Comparison of ENCODE assay signal across 12 cellular contexts in the genomic region with DNA sequence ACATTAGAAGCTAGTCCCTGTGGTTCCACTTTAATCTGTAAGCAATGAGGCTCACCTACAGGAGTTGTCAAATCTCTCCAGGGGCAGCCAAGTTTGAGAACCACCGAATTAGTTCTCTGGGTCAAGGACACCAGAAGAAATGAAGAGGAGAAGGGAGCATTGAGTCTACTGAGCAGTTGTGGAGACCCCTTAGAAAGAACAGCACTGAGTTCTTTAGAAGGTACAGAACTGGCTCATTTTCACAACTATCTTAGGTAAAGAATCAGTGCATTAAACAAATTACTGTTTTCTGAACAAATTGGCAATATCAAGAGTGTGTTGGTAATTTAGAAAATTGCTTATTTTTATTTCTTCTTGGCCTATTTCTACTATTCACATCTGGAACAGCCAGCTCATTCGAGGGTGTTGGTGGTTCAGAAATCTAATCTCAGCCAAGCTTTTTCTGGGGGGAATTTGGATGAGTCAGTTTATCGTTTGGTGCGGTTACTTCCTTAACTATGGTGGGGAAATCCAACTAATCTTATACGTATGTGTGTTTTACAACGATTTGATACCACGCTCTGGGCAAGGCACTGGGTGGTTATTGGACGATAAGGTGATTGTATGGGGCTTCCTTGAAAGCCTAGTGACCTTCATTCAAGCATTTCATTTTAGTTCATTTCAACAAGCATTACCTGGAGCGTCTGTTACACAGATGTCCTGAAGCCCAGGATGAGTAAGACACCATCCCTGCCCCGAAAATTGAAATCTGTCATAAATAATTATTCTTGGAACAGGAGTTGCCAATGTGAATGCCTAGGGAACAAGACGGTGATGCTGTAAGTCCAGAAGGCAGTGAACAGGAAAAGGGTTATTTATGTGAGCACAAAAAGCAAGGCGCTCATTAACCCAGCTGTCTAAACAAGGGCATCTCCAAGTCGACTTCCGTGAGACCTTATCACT. TPM values are rescaled to one million over a fixed set of nuclear protein-coding genes. Genes with fewer than 3 reads are reported as not detected.
DNase-seq lines count a peak whose midpoint lies in the region; ATAC-seq and TF ChIP-seq lines count a peak whose summit lies in the region.
"Had no signal": no experiment of that assay in that cellular context is flagged by ENCODE, and none has a peak within 500 bp of the region (broad histone marks: within the 10 kb centered on the region; RNA-seq: fewer than 3 reads in every experiment).

No MANE protein-coding gene starts in this region.

- no peak overlapping the region; the same call in 1 of the 2 replicates for H3K4me3 ChIP-seq in ACC112 (ENCODE audit: low read depth, low read length)
- H3K4me3 ChIP-seq in foreskin fibroblast (ENCODE audit: low read depth in 1 of 2, low read length in 2 of 2): no peak overlapping the region
- H3K4me3 ChIP-seq in esophagus squamous epithelium: no peak overlapping the region

- H3K9me3 ChIP-seq in esophagus squamous epithelium: no peaks in the 10 kb centered on the region

- peaks cover 4% of the 10 kb centered on the region; the same call in 1 of the 2 replicates for H3K27me3 ChIP-seq in ACC112 (ENCODE audit: insufficient read depth, low read length)
- peaks cover 0 to 52% (median 0%) of the 10 kb centered on the region in 4 donors for H3K27me3 ChIP-seq in esophagus squamous epithelium

- H3K79me2 ChIP-seq in ACC112 (ENCODE audit: control insufficient read depth, insufficient read depth, low read length, unreplicated experiment): no peaks in the 10 kb centered on the region

- peak; percentile 57 for DNase-seq in GM13977 (ENCODE audit: low spot score)
- peak; percentile 85 for DNase-seq in NCI-H226
- DNase-seq in foreskin fibroblast: peak; percentile 68 to 73
- DNase-seq in esophagus squamous epithelium (lab: John Stamatoyannopoulos, UW): no peak
- DNase-seq: CD4-positive, alpha-beta memory T cell; effector memory CD4-positive, alpha-beta T cell; GOT3 had no signal

- ATAC-seq in GM21619 (IDR thresholded peaks at IDR 0.05; ENCODE audit: unreplicated experiment) (no peak), GM19395 (IDR thresholded peaks at IDR 0.05; ENCODE audit: unreplicated experiment) (no peak), HG03095 (IDR thresholded peaks at IDR 0.05; ENCODE audit: unreplicated experiment) (no peak)

- in situ Hi-C loops in GM13977 (cut with MboI; ENCODE audit: low pct_unique_long_range_greater_than_20kb, low sequenced_read_pairs, unreplicated experiment): no loop called here

- H3K27ac ChIP-seq in ACC112 (ENCODE audit: low read depth, low read length) (peak overlapping the region; percentile 47), esophagus squamous epithelium (no peak overlapping the region)

- intact Hi-C loops in esophagus squamous epithelium (cut with DNase I): no loop called here

- TF ChIP-seq CTCF in GM13977 (IDR thresholded peaks at IDR 0.05; ENCODE audit: extremely low read depth, insufficient read depth, missing control alignments) (no peak), foreskin fibroblast (IDR thresholded peaks at IDR 0.05; ENCODE audit: low read depth, low read length) (no peak), esophagus squamous epithelium (IDR thresholded peaks at IDR 0.05) (no peak)

- peaks cover 17% of the 10 kb centered on the region for H3K4me1 ChIP-seq in ACC112 (ENCODE audit: control insufficient read depth, insufficient read depth, low read length, unreplicated experiment)
- H3K4me1 ChIP-seq in esophagus squamous epithelium: peaks cover 0 to 4% (median 0%) of the 10 kb centered on the region in 3 donors

- H2AFZ ChIP-seq in ACC112 (ENCODE audit: low read length, unreplicated experiment): no peak overlapping the region

- 33 to 34% methylated on average over 14 of the region's 14 CpGs for WGBS in esophagus squamous epithelium, 2 donors

- H3K36me3 ChIP-seq in ACC112 (ENCODE audit: insufficient read depth, low read length): no peaks in the 10 kb centered on the region
- no peaks in the 10 kb centered on the region for H3K36me3 ChIP-seq in esophagus squamous epithelium

- TF ChIP-seq POLR2A in esophagus squamous epithelium (IDR thresholded peaks at IDR 0.05): no peak

RNA-seq across cellular contexts. Expression of a gene that starts 52.0 kb away (rescaled TPM):
- total RNA-seq in esophagus squamous epithelium: 10 to 100 TPM; 12.2 to 50.5 (median 29.2) TPM
- total RNA-seq: CD4-positive, alpha-beta memory T cell; natural killer cell treated with Interleukin-12 subunit alpha and Interleukin-12 subunit beta and Interleukin-15 and Interleukin-18, amount 100 ng/mL, for 72 hours had no signal
